Comparison of ENCODE assay signal across 1 cellular context in genomic region chr9:125601986-125602385, GRCh38.
TF ChIP-seq lines count a peak whose summit lies in the region.

No MANE protein-coding gene starts in this region.

TF ChIP-seq in Ishikawa, 13 proteins besides CTCF, POLR2A, EP300 and RAD21 (continued from another document):
- TF ChIP-seq REST (IDR thresholded peaks at IDR 0.05; ENCODE audit: low read depth) (no peak), TAF1 (IDR thresholded peaks at IDR 0.05; ENCODE audit: low read depth) (no peak), MAX (IDR thresholded peaks at IDR 0.05) (no peak), CREB1 (IDR thresholded peaks at IDR 0.05; ENCODE audit: low read depth) (no peak), NFIC (IDR thresholded peaks at IDR 0.05) (no peak), CEBPB (IDR thresholded peaks at IDR 0.05) (no peak), ZBTB7A (IDR thresholded peaks at IDR 0.05; ENCODE audit: low read depth) (no peak), FOXM1 (IDR thresholded peaks at IDR 0.05; ENCODE audit: borderline replicate concordance, low read depth) (no peak), EGR1 (IDR thresholded peaks at IDR 0.05) (no peak), YY1 (IDR thresholded peaks at IDR 0.05; ENCODE audit: low read depth) (no peak), TCF12 (IDR thresholded peaks at IDR 0.05; ENCODE audit: low read depth) (no peak), TEAD4 (IDR thresholded peaks at IDR 0.05) (no peak)
